Comparison of ENCODE assay signal across 14 cellular contexts in the genomic region with DNA sequence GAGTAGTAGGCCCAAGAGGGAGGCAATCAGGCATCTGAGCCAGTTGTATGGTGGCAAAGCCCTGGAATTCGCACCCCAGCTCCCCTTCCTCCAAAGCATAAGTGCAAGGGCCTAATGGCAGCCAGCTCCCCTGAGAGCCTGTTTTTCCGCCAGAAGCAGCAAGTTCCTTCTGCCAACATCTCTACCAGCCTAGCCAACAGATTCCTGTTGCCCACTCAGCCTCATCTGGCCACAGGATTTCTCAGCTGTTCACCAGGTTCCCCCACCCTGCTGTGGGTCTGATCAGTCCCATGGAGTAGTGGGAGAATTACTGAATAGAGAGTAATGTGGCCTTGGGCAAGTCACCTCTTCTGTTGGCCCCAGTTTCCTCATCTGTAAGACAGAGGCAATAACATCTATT.
DNase-seq lines count a peak whose midpoint lies in the region; TF ChIP-seq lines count a peak whose summit lies in the region.
"Had no signal": no experiment of that assay in that cellular context is flagged by ENCODE, and none has a peak within 500 bp of the region (broad histone marks: within the 10 kb centered on the region; RNA-seq: fewer than 3 reads in every experiment).

No MANE protein-coding gene starts in this region.

- no peaks in the 10 kb centered on the region for H3K27me3 ChIP-seq in Karpas-422 (ENCODE audit: low read length)
- H3K27me3 ChIP-seq in thyroid gland = no peaks in the 10 kb centered on the region
- H3K27me3 ChIP-seq: BLaER1 had no signal

- H3K79me2 ChIP-seq in Karpas-422 (ENCODE audit: low read length) = no peaks in the 10 kb centered on the region

- no peaks in the 10 kb centered on the region for H3K9me2 ChIP-seq in Karpas-422 (replicated peaks; ENCODE audit: insufficient read depth, low read length)

- no peaks in the 10 kb centered on the region for H3K36me3 ChIP-seq in Karpas-422 (ENCODE audit: insufficient read depth, low read length)
- no peaks in the 10 kb centered on the region for H3K36me3 ChIP-seq in thyroid gland
- H3K36me3 ChIP-seq: BLaER1 had no signal

- H3K4me3 ChIP-seq in Karpas-422 (ENCODE audit: low read length) (no peak overlapping the region), thyroid gland (replicated peaks in 1 of 3) (no peak overlapping the region)
- H3K4me3 ChIP-seq: BLaER1 had no signal

- H4K20me1 ChIP-seq in Karpas-422 (ENCODE audit: insufficient read depth, low read depth, low read length) = no peaks in the 10 kb centered on the region
- H4K20me1 ChIP-seq: BLaER1 had no signal

- no peak overlapping the region for H3K9ac ChIP-seq in Karpas-422 (ENCODE audit: low read length)
- H3K9ac ChIP-seq: BLaER1 had no signal

- no peak overlapping the region for H2AFZ ChIP-seq in Karpas-422 (ENCODE audit: low read length)

- WGBS in thyroid gland, 2 donors = 40 to 50% methylated on average over 1 to 2 of the region's 2 CpGs

- no peak overlapping the region for H3K4me2 ChIP-seq in Karpas-422 (ENCODE audit: low read depth, low read length, poor library complexity, severe bottlenecking)
- H3K4me2 ChIP-seq: BLaER1 had no signal

- TF ChIP-seq CTCF in thyroid gland (IDR thresholded peaks at IDR 0.05) = no peak

- peaks cover 11% of the 10 kb centered on the region for H3K4me1 ChIP-seq in Karpas-422 (ENCODE audit: low read length)
- no peaks in the 10 kb centered on the region for H3K4me1 ChIP-seq in thyroid gland
- H3K4me1 ChIP-seq: BLaER1, Caco-2 had no signal

- H3K9me3 ChIP-seq in Karpas-422 (ENCODE audit: low read length) (no peaks in the 10 kb centered on the region), thyroid gland (no peaks in the 10 kb centered on the region)
- H3K9me3 ChIP-seq: BLaER1, Caco-2 had no signal

- H3K27ac ChIP-seq in Karpas-422 (ENCODE audit: low read length) (no peak overlapping the region), thyroid gland (no peak overlapping the region)
- H3K27ac ChIP-seq: 22Rv1, BLaER1 had no signal

- no peak for TF ChIP-seq POLR2A in thyroid gland (IDR thresholded peaks at IDR 0.05)

- DNase-seq in NCI-H2171 treated with DMSO at 0.1 percent for 48 hours (lab: John Stamatoyannopoulos, UW) = peak; percentile 54
- DNase-seq in NCI-H2171 (lab: John Stamatoyannopoulos, UW) = no peak
- DNase-seq in Karpas-422 = peak; percentile 15
- DNase-seq in astrocyte of the hippocampus (ENCODE audit: low read depth, low spot score) = peak; percentile 8
- peak; percentile 20 to 65 for DNase-seq in thyroid gland
- DNase-seq in AML-193 (lab: John Stamatoyannopoulos, UW) = no peak
- no peak for DNase-seq in kidney tubule cell (ENCODE audit: low spot score)
- DNase-seq: Caco-2; CD8-positive, alpha-beta memory T cell; DMS79; GOT3; H9 had no signal

- intact Hi-C loops in thyroid gland (cut with DNase I) = no loop called here

Comparison
In these comparisons a context has a peak if more than half of its experiments do, and no peak if none do; other contexts are left out.
1. DNase-seq: peak in NCI-H2171 treated with DMSO at 0.1 percent for 48 hours (single experiment), Karpas-422 (single experiment), astrocyte of the hippocampus (single experiment) and thyroid gland (2 of 2); none in NCI-H2171 (single experiment), AML-193 (0 of 2) and kidney tubule cell (single experiment).